ENCODE assay signal across 8 cellular contexts in the genomic region with DNA sequence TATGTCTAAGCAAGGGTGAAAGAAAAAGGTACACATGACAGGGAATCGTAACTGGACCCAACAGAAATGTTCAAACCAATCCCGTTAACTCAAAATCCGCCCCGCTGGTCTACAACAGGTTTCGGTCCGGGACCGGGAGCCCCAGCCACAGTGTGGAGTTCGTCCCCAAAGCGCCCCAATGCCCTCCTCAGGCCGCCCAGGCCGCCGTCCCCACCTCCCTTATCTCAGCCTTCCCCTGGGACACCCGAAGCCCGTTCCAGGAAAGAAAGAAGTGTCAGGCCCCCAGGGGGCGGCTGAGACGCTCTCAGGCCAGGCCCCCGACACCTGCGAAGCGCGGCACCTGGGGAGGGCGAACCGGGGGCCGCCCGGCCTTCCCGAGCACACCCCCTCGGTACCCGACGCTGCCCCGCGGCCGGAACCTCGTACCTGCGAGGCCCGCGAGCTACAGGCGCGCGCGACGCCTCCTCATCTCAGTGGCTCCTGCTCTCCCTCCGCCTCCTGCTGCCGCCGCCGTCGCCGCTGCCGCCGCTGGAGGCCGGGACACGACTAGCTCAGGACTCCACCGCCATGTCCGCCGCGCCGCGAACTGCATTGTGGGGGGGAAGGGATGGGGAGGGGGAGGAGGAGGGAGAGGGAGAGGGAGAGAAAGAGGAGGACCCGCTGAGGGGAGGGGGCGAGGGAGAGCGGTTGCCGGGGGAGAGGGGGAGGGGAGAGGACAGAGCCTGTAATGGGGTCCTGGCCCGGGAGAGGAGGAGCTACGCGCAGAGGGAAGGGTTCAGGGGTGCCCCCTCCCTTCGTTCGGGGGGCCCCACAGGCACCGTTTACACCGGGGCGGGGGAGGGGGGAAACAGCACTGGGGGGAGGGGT.
A peak's percentile ranks its signal among the peaks of the same experiment; 100 is the strongest.
DNase-seq lines count a peak whose midpoint lies in the region; ATAC-seq lines count a peak whose summit lies in the region.

A gene with protein sequence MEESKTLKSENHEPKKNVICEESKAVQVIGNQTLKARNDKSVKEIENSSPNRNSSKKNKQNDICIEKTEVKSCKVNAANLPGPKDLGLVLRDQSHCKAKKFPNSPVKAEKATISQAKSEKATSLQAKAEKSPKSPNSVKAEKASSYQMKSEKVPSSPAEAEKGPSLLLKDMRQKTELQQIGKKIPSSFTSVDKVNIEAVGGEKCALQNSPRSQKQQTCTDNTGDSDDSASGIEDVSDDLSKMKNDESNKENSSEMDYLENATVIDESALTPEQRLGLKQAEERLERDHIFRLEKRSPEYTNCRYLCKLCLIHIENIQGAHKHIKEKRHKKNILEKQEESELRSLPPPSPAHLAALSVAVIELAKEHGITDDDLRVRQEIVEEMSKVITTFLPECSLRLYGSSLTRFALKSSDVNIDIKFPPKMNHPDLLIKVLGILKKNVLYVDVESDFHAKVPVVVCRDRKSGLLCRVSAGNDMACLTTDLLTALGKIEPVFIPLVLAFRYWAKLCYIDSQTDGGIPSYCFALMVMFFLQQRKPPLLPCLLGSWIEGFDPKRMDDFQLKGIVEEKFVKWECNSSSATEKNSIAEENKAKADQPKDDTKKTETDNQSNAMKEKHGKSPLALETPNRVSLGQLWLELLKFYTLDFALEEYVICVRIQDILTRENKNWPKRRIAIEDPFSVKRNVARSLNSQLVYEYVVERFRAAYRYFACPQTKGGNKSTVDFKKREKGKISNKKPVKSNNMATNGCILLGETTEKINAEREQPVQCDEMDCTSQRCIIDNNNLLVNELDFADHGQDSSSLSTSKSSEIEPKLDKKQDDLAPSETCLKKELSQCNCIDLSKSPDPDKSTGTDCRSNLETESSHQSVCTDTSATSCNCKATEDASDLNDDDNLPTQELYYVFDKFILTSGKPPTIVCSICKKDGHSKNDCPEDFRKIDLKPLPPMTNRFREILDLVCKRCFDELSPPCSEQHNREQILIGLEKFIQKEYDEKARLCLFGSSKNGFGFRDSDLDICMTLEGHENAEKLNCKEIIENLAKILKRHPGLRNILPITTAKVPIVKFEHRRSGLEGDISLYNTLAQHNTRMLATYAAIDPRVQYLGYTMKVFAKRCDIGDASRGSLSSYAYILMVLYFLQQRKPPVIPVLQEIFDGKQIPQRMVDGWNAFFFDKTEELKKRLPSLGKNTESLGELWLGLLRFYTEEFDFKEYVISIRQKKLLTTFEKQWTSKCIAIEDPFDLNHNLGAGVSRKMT (N-terminal part only) (minus strand): TSS at position 588 of the 867 bp plus-strand sequence. CDS start 26,812 bp downstream, outside the sequence.

- H3K27me3 ChIP-seq in layer of hippocampus (ENCODE audit: control insufficient read depth, insufficient read depth, low read length) = no peaks in the 10 kb centered on the region

- H3K27ac ChIP-seq in cingulate gyrus (ENCODE audit: low read depth, low read length) (peak within 1 kb of the TSS; percentile 77), layer of hippocampus (ENCODE audit: low read depth, low read length) (peak within 1 kb of the TSS; percentile 74)

- DNase-seq in SKM-1 treated with dmso at 0.1 percent for 144 hours (lab: John Stamatoyannopoulos, UW; ENCODE audit: unreplicated experiment) = peak; percentile 45
- no peak for DNase-seq in SKM-1 (lab: John Stamatoyannopoulos, UW; ENCODE audit: unreplicated experiment)
- peak; percentile 86 for DNase-seq in NCI-H345 (lab: John Stamatoyannopoulos, UW)
- peak; percentile 55 to 65 for DNase-seq in activated CD4-positive, alpha-beta T cell treated with anti-CD3 and anti-CD28 coated beads for 24 hours (ENCODE audit: low read depth in 2 of 2)
- DNase-seq in stimulated activated CD4-positive, alpha-beta T cell treated with anti-CD3 and anti-CD28 coated beads, Interleukin-1b, Interleukin-23, amount 100 ng/mL, for 1 hour (ENCODE audit: low read depth in 2 of 2) = peak; percentile 47 to 51

- ATAC-seq in HG03097 (IDR thresholded peaks at IDR 0.05; ENCODE audit: low FRiP score, unreplicated experiment) = peak; percentile 32
